Comparison of ENCODE assay signal across 2 cellular contexts in the genomic region with DNA sequence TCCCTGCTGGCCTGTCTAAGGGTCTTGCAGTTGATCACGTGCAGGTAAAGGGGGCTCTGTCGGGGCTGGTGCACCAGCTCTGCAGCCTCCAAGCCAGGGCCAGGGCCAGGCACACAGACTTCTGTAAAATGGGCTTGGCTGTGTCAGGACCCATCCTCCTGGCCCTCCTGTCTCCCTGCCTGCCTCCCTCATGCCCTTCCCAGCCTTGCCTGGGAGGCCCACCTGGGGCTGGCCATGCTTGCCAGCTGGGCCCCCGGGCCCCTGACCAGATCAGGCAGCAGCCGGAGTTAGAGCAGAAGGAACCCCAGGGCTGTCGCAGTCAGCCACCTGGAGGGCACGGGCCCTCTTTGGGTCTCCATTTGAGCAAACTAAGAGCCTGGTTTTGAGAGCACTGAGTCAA.
TF ChIP-seq lines count a peak whose summit lies in the region.

No MANE protein-coding gene starts in this region.

TF ChIP-seq in SK-N-SH, 30 proteins besides CTCF, POLR2A, EP300 and RAD21 (continued from another document):
- TF ChIP-seq, protein P1, sequence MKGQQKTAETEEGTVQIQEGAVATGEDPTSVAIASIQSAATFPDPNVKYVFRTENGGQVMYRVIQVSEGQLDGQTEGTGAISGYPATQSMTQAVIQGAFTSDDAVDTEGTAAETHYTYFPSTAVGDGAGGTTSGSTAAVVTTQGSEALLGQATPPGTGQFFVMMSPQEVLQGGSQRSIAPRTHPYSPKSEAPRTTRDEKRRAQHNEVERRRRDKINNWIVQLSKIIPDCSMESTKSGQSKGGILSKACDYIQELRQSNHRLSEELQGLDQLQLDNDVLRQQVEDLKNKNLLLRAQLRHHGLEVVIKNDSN (IDR thresholded peaks at IDR 0.05; ENCODE audit: borderline replicate concordance, low read depth), result no peak
- TF ChIP-seq MXI1 (IDR thresholded peaks at IDR 0.05; ENCODE audit: low read depth, low read length) (no peak), TAF1 (IDR thresholded peaks at IDR 0.05; ENCODE audit: borderline replicate concordance, low read depth, low read length) (no peak), ELF1 (IDR thresholded peaks at IDR 0.05) (no peak), EZH2phosphoT487 (IDR thresholded peaks at IDR 0.05; ENCODE audit: borderline replicate concordance, low read depth) (no peak), RCOR1 (IDR thresholded peaks at IDR 0.05; ENCODE audit: low read length) (no peak)
TF ChIP-seq in SK-N-SH: peak in this region for 0.

TF ChIP-seq in SK-N-SH treated with all-trans-retinoic acid at 6 μM for 48 hours, 23 proteins besides CTCF, POLR2A, EP300 and RAD21 (continued from another document):
- TF ChIP-seq, protein P2, sequence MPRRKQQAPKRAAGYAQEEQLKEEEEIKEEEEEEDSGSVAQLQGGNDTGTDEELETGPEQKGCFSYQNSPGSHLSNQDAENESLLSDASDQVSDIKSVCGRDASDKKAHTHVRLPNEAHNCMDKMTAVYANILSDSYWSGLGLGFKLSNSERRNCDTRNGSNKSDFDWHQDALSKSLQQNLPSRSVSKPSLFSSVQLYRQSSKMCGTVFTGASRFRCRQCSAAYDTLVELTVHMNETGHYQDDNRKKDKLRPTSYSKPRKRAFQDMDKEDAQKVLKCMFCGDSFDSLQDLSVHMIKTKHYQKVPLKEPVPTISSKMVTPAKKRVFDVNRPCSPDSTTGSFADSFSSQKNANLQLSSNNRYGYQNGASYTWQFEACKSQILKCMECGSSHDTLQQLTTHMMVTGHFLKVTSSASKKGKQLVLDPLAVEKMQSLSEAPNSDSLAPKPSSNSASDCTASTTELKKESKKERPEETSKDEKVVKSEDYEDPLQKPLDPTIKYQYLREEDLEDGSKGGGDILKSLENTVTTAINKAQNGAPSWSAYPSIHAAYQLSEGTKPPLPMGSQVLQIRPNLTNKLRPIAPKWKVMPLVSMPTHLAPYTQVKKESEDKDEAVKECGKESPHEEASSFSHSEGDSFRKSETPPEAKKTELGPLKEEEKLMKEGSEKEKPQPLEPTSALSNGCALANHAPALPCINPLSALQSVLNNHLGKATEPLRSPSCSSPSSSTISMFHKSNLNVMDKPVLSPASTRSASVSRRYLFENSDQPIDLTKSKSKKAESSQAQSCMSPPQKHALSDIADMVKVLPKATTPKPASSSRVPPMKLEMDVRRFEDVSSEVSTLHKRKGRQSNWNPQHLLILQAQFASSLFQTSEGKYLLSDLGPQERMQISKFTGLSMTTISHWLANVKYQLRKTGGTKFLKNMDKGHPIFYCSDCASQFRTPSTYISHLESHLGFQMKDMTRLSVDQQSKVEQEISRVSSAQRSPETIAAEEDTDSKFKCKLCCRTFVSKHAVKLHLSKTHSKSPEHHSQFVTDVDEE (CRISPR knock-in tag; IDR thresholded peaks at IDR 0.05), result no peak
- TF ChIP-seq ARNTL (CRISPR knock-in tag; IDR thresholded peaks at IDR 0.05; ENCODE audit: borderline replicate concordance, low read depth) (no peak), TOX (CRISPR knock-in tag; IDR thresholded peaks at IDR 0.05; ENCODE audit: borderline replicate concordance) (no peak), CSDC2 (CRISPR knock-in tag; IDR thresholded peaks at IDR 0.05) (no peak), SNAI2 (CRISPR knock-in tag; IDR thresholded peaks at IDR 0.05) (no peak), RARB (CRISPR knock-in tag; IDR thresholded peaks at IDR 0.05) (no peak), ZC3H10 (CRISPR knock-in tag; IDR thresholded peaks at IDR 0.05) (no peak), ZNF8 (CRISPR knock-in tag; IDR thresholded peaks at IDR 0.05) (no peak)
- TF ChIP-seq, protein P3, sequence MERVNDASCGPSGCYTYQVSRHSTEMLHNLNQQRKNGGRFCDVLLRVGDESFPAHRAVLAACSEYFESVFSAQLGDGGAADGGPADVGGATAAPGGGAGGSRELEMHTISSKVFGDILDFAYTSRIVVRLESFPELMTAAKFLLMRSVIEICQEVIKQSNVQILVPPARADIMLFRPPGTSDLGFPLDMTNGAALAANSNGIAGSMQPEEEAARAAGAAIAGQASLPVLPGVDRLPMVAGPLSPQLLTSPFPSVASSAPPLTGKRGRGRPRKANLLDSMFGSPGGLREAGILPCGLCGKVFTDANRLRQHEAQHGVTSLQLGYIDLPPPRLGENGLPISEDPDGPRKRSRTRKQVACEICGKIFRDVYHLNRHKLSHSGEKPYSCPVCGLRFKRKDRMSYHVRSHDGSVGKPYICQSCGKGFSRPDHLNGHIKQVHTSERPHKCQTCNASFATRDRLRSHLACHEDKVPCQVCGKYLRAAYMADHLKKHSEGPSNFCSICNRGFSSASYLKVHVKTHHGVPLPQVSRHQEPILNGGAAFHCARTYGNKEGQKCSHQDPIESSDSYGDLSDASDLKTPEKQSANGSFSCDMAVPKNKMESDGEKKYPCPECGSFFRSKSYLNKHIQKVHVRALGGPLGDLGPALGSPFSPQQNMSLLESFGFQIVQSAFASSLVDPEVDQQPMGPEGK (CRISPR knock-in tag; IDR thresholded peaks at IDR 0.05; ENCODE audit: borderline replicate concordance), result no peak
- TF ChIP-seq, protein P4, sequence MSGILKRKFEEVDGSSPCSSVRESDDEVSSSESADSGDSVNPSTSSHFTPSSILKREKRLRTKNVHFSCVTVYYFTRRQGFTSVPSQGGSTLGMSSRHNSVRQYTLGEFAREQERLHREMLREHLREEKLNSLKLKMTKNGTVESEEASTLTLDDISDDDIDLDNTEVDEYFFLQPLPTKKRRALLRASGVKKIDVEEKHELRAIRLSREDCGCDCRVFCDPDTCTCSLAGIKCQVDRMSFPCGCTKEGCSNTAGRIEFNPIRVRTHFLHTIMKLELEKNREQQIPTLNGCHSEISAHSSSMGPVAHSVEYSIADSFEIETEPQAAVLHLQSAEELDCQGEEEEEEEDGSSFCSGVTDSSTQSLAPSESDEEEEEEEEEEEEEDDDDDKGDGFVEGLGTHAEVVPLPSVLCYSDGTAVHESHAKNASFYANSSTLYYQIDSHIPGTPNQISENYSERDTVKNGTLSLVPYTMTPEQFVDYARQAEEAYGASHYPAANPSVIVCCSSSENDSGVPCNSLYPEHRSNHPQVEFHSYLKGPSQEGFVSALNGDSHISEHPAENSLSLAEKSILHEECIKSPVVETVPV (CRISPR knock-in tag; IDR thresholded peaks at IDR 0.05), result no peak
TF ChIP-seq in SK-N-SH treated with all-trans-retinoic acid at 6 μM for 48 hours: peak in this region for 0.
